In genomic region chr6:156798091-156798735, GRCh38 we compare ENCODE assay signal across 1 cellular context.
TF ChIP-seq lines count a peak whose summit lies in the region.

No MANE protein-coding gene starts in this region.

TF ChIP-seq in H1, 55 proteins besides CTCF, POLR2A, EP300 and RAD21:
- TF ChIP-seq MAX (IDR thresholded peaks at IDR 0.05) (no peak), HDAC2 (IDR thresholded peaks at IDR 0.05; ENCODE audit: borderline replicate concordance in 1 of 2, low read depth in 2 of 2, low read length in 2 of 2) (no peak), CHD7 (IDR thresholded peaks at IDR 0.05; ENCODE audit: insufficient replicate concordance, low read length) (no peak), JUN (IDR thresholded peaks at IDR 0.05; ENCODE audit: low read depth, low read length) (no peak), GABPA (IDR thresholded peaks at IDR 0.05; ENCODE audit: borderline replicate concordance, insufficient read depth, low read length) (no peak), TEAD4 (IDR thresholded peaks at IDR 0.05; ENCODE audit: low read depth, low read length) (no peak), FOSL1 (IDR thresholded peaks at IDR 0.05; ENCODE audit: insufficient read depth, low read depth, low read length) (no peak), KDM4A (IDR thresholded peaks at IDR 0.05; ENCODE audit: low read depth, low read length, severe bottlenecking) (no peak), POLR2AphosphoS5 (IDR thresholded peaks at IDR 0.05; ENCODE audit: low read depth, low read length) (no peak), ATF3 (IDR thresholded peaks at IDR 0.05; ENCODE audit: insufficient read depth, low read depth, low read length) (no peak), HDAC6 (IDR thresholded peaks at IDR 0.05; ENCODE audit: low read depth, low read length) (no peak), ZNF274 (IDR thresholded peaks at IDR 0.05; ENCODE audit: borderline replicate concordance, extremely low read depth, low read length) (no peak), SP2 (IDR thresholded peaks at IDR 0.05; ENCODE audit: low read length) (no peak), TBP (IDR thresholded peaks at IDR 0.05; ENCODE audit: low read depth, low read length) (no peak), YY1 (IDR thresholded peaks at IDR 0.05; ENCODE audit: low read depth, low read length) (no peak), CTBP2 (IDR thresholded peaks at IDR 0.05; ENCODE audit: borderline replicate concordance, insufficient read depth, insufficient read length, low read length) (no peak), SP4 (IDR thresholded peaks at IDR 0.05; ENCODE audit: low read length) (no peak), E2F6 (IDR thresholded peaks at IDR 0.05) (no peak), SUZ12 (IDR thresholded peaks at IDR 0.05; ENCODE audit: low read length) (no peak), NRF1 (IDR thresholded peaks at IDR 0.05; ENCODE audit: low read depth, low read length) (no peak)
